In genomic region chr5:167861134-167861930, GRCh38 we compare ENCODE assay signal across 10 cellular contexts.
A peak's percentile ranks its signal among the peaks of the same experiment; 100 is the strongest.
DNase-seq lines count a peak whose midpoint lies in the region; ATAC-seq lines count a peak whose summit lies in the region.
"Had no signal": no experiment of that assay in that cellular context is flagged by ENCODE, and none has a peak within 500 bp of the region (broad histone marks: within the 10 kb centered on the region; RNA-seq: fewer than 3 reads in every experiment).

No MANE protein-coding gene starts in this region.

- no peak for ATAC-seq in GM21447 (IDR thresholded peaks at IDR 0.05; ENCODE audit: unreplicated experiment)
- ATAC-seq in naive thymus-derived CD8-positive, alpha-beta T cell: no peak

- no peaks in the 10 kb centered on the region for H3K79me2 ChIP-seq in Karpas-422 (ENCODE audit: low read length)

- H3K4me3 ChIP-seq in Karpas-422 (ENCODE audit: low read length) (no peak overlapping the region), adipocyte (ENCODE audit: low read length) (no peak overlapping the region)
- H3K4me3 ChIP-seq: vagina had no signal

- no peaks in the 10 kb centered on the region for H3K4me1 Mint-ChIP-seq in naive thymus-derived CD8-positive, alpha-beta T cell

- H2AFZ ChIP-seq in Karpas-422 (ENCODE audit: low read length): no peak overlapping the region

- H3K4me1 ChIP-seq in Karpas-422 (ENCODE audit: low read length): no peaks in the 10 kb centered on the region
- H3K4me1 ChIP-seq in adipocyte (ENCODE audit: control insufficient read depth, insufficient read depth, low read length): no peaks in the 10 kb centered on the region
- H3K4me1 ChIP-seq: vagina had no signal

- peaks cover 0 to 5% (median 0%) of the 10 kb centered on the region in 9 donors for H3K9me3 Mint-ChIP-seq in naive thymus-derived CD8-positive, alpha-beta T cell

- H3K27me3 Mint-ChIP-seq in naive thymus-derived CD8-positive, alpha-beta T cell: peaks cover 0 to 4% (median 0%) of the 10 kb centered on the region in 5 donors

- H3K27me3 ChIP-seq in Karpas-422 (ENCODE audit: low read length) (no peaks in the 10 kb centered on the region), adipocyte (replicated peaks; ENCODE audit: control insufficient read depth, insufficient read depth, low read length) (no peaks in the 10 kb centered on the region)
- H3K27me3 ChIP-seq: vagina had no signal

- H3K9me2 ChIP-seq in Karpas-422 (replicated peaks; ENCODE audit: insufficient read depth, low read length): no peaks in the 10 kb centered on the region

- H4K20me1 ChIP-seq in Karpas-422 (ENCODE audit: insufficient read depth, low read depth, low read length): no peaks in the 10 kb centered on the region

- no peak overlapping the region for H3K9ac ChIP-seq in Karpas-422 (ENCODE audit: low read length)
- H3K9ac ChIP-seq in adipocyte (ENCODE audit: low read length): no peak overlapping the region

- H3K4me2 ChIP-seq in Karpas-422 (ENCODE audit: low read depth, low read length, poor library complexity, severe bottlenecking): no peak overlapping the region

- H3K36me3 Mint-ChIP-seq in naive thymus-derived CD8-positive, alpha-beta T cell: no peaks in the 10 kb centered on the region

- no peak overlapping the region for H3K27ac ChIP-seq in Karpas-422 (ENCODE audit: low read length)
- H3K27ac ChIP-seq: vagina had no signal

- peak; percentile 42 for DNase-seq in EH (ENCODE audit: low read depth)
- DNase-seq in Karpas-422: peak; percentile 47
- peak; percentile 58 for DNase-seq in adipocyte (ENCODE audit: low read depth)
- DNase-seq in left kidney (ENCODE audit: low read depth, low spot score): peak; percentile 88
- no peak for DNase-seq in KG1 (lab: John Stamatoyannopoulos, UW)
- no peak for DNase-seq in DMS79 treated with DMSO at 0.1 percent for 48 hours (lab: John Stamatoyannopoulos, UW)
- DNase-seq in naive thymus-derived CD8-positive, alpha-beta T cell: no peak
- DNase-seq: SHP77 treated with DMSO at 0.1 percent for 48 hours had no signal

- no peaks in the 10 kb centered on the region for H3K36me3 ChIP-seq in Karpas-422 (ENCODE audit: insufficient read depth, low read length)
- H3K36me3 ChIP-seq in adipocyte (ENCODE audit: control insufficient read depth, insufficient read depth, low read length, severe bottlenecking): no peaks in the 10 kb centered on the region
- H3K36me3 ChIP-seq: vagina had no signal

- no peak overlapping the region for H3K4me3 Mint-ChIP-seq in naive thymus-derived CD8-positive, alpha-beta T cell

- H3K9me3 ChIP-seq in Karpas-422 (ENCODE audit: low read length) (no peaks in the 10 kb centered on the region), adipocyte (ENCODE audit: control insufficient read depth, low read length) (no peaks in the 10 kb centered on the region)
- H3K9me3 ChIP-seq: vagina had no signal

- POLR2A ChIA-PET in naive thymus-derived CD8-positive, alpha-beta T cell (lab: Charles Lee): no interaction called here

- H3K27ac Mint-ChIP-seq in naive thymus-derived CD8-positive, alpha-beta T cell: no peak overlapping the region

Comparison
In these comparisons a context has a peak if more than half of its experiments do, and no peak if none do; other contexts are left out.
1. DNase-seq: peak in EH (single experiment), Karpas-422 (single experiment), adipocyte (single experiment) and left kidney (single experiment); none in KG1 (single experiment), DMS79 treated with DMSO at 0.1 percent for 48 hours (single experiment) and naive thymus-derived CD8-positive, alpha-beta T cell (0 of 10).